11 cellular contexts compared by ENCODE assay signal in the genomic region with DNA sequence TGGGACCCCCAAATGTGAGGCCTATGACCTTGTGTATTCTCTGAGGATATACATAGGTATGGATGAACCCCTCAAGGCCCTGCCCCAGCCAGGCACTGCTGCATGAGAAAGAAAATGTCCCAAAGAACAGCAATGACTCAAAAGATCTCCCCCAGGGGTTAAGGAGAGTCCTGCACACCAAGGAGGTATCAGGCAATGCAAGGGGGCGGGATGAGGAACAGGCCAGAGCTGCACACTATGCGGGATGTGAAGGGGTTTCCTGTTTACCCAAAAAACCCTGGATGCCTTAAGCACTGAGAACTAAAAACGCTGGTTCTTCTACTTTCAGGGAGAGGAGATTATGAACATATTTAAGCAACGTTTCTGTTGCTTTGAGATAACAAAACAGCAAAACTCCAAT. TPM values are rescaled to one million over a fixed set of nuclear protein-coding genes. Genes with fewer than 3 reads are reported as not detected.
DNase-seq lines count a peak whose midpoint lies in the region; ATAC-seq and TF ChIP-seq lines count a peak whose summit lies in the region.
"Had no signal": no experiment of that assay in that cellular context is flagged by ENCODE, and none has a peak within 500 bp of the region (broad histone marks: within the 10 kb centered on the region; RNA-seq: fewer than 3 reads in every experiment).

No MANE protein-coding gene starts in this region.

- H3K79me1 ChIP-seq in IMR-90 (ENCODE audit: low read depth in 1 of 2, low read length in 2 of 2), result peaks cover 35 to 71% of the 10 kb centered on the region in 2 experiments

- H3K23ac ChIP-seq in IMR-90 (ENCODE audit: low read depth, low read length), result no peak overlapping the region

- no peak for DNase-seq in CD4-positive, alpha-beta T cell
- no peak for DNase-seq in IMR-90
- DNase-seq in ascending aorta (ENCODE audit: low spot score in 2 of 2), result no peak
- DNase-seq in naive B cell, result no peak
- DNase-seq in NK-92 (lab: John Stamatoyannopoulos, UW; ENCODE audit: unreplicated experiment), result no peak
- no peak for DNase-seq in cerebellar nuclear complex (lab: John Stamatoyannopoulos, UW)
- DNase-seq: NCI-H526 treated with DMSO at 0.1 percent for 48 hours; stimulated activated CD4-positive, alpha-beta T cell treated with anti-CD3 and anti-CD28 coated beads, Interleukin-2, amount 100 ng/mL, for 24 hours; T1000 had no signal

- peaks cover 35% of the 10 kb centered on the region for H3K4me1 ChIP-seq in IMR-90 (ENCODE audit: control insufficient read depth, insufficient read depth, low read length)
- peaks cover 6 to 52% of the 10 kb centered on the region in 2 donors for H3K4me1 ChIP-seq in ascending aorta

- peaks cover 13% of the 10 kb centered on the region for H3K36me3 Mint-ChIP-seq in CD4-positive, alpha-beta T cell (ENCODE audit: low read depth)
- peaks cover 7 to 9% of the 10 kb centered on the region in 2 donors for H3K36me3 Mint-ChIP-seq in naive B cell

- intact Hi-C loops in CD4-positive, alpha-beta T cell (cut with DNase I, micrococcal nuclease), result loop anchor here in 1 of 2 experiments (5.0 kb wide), 1 partner anchor 59 kb away; no protein-coding TSS in a partner anchor
- intact Hi-C loops in IMR-90 (cut with micrococcal nuclease), result no loop called here
- intact Hi-C loops in ascending aorta (cut with DNase I), result no loop called here

- no TSS peak for BruUV-seq in IMR-90 (replicated peaks; lab: Mats Ljungman, UMichigan)

- in situ Hi-C loops in IMR-90 (cut with MboI; ENCODE audit: low sequenced_read_pairs), result no loop called here

- H2AK9ac ChIP-seq in IMR-90 (replicated peaks; ENCODE audit: low read depth, low read length, poor library complexity), result peak overlapping the region; percentile 53

- H3K27ac ChIP-seq in CD4-positive, alpha-beta T cell (ENCODE audit: low read depth, low read length), result peak overlapping the region; percentile 72
- H3K27ac ChIP-seq in IMR-90 (ENCODE audit: insufficient read depth, low read length) (no peak overlapping the region), ascending aorta (peak overlapping the region; percentile 22 to 31)

- TF ChIP-seq POLR2A in IMR-90 (IDR thresholded peaks at IDR 0.05; ENCODE audit: low read depth, low read length), result no peak

- H3K27ac Mint-ChIP-seq in CD4-positive, alpha-beta T cell, result peak overlapping the region; percentile 86
- peak overlapping the region; percentile 89 to 100 (median 94) for H3K27ac Mint-ChIP-seq in naive B cell

- H3K9me1 ChIP-seq in IMR-90 (ENCODE audit: insufficient read depth, low read length), result peaks cover 37% of the 10 kb centered on the region

- H3K14ac ChIP-seq in IMR-90 (replicated peaks; ENCODE audit: low read depth, low read length), result no peak overlapping the region

- H3K4me3 Mint-ChIP-seq in CD4-positive, alpha-beta T cell, result peak overlapping the region; percentile 83
- peak overlapping the region; percentile 53 to 92 (median 76) for H3K4me3 Mint-ChIP-seq in naive B cell

- no peak overlapping the region for H3K56ac ChIP-seq in IMR-90 (ENCODE audit: extremely low read depth, insufficient read depth, low read length)

- dilution Hi-C loops in IMR-90 (cut with HindIII; ENCODE audit: low sequenced_read_pairs, unreplicated experiment), result no loop called here

- POLR2A ChIA-PET in CD4-positive, alpha-beta T cell (lab: Charles Lee), result interaction anchor here (1.0 to 1.2 kb wide), 3 partner anchors 43 to 101 kb away, joined by 3 to 5 read pairs (median 3); no protein-coding TSS in a partner anchor
- POLR2A ChIA-PET in IMR-90 (lab: Charles Lee; ENCODE audit: unreplicated experiment), result no interaction called here

- H4K5ac ChIP-seq in IMR-90 (ENCODE audit: low read depth, low read length), result no peak overlapping the region

- ATAC-seq in CD4-positive, alpha-beta T cell (ENCODE audit: poor library complexity), result no peak
- ATAC-seq in IMR-90 (ENCODE audit: low read depth) (no peak), naive B cell (ENCODE audit: low read depth in 2 of 2) (no peak), GM21619 (IDR thresholded peaks at IDR 0.05; ENCODE audit: unreplicated experiment) (no peak), HG03097 (IDR thresholded peaks at IDR 0.05; ENCODE audit: low FRiP score, unreplicated experiment) (no peak)

- H2BK5ac ChIP-seq in IMR-90 (ENCODE audit: low read depth, low read length, poor library complexity, severe bottlenecking), result no peak overlapping the region

- no peaks in the 10 kb centered on the region for H3K27me3 Mint-ChIP-seq in CD4-positive, alpha-beta T cell
- no peaks in the 10 kb centered on the region for H3K27me3 Mint-ChIP-seq in naive B cell

- no peak overlapping the region for H3K4me2 ChIP-seq in IMR-90 (ENCODE audit: low read depth, low read length)

- no peak for TF ChIP-seq RAD21 in IMR-90 (IDR thresholded peaks at IDR 0.05; ENCODE audit: low read length)

- TF ChIP-seq CTCF in CD4-positive, alpha-beta T cell (IDR thresholded peaks at IDR 0.05), result no peak
- no peak for TF ChIP-seq CTCF in IMR-90 (conservative IDR thresholded peaks at IDR 0.05; ENCODE audit: low read depth, low read length)
- TF ChIP-seq CTCF in ascending aorta (IDR thresholded peaks at IDR 0.05), result no peak

- no peak overlapping the region for H2BK120ac ChIP-seq in IMR-90 (ENCODE audit: low read depth, low read length)

- no peaks in the 10 kb centered on the region for H3K9me3 ChIP-seq in CD4-positive, alpha-beta T cell (ENCODE audit: control insufficient read depth, low read length)
- no peaks in the 10 kb centered on the region for H3K9me3 ChIP-seq in IMR-90 (ENCODE audit: control insufficient read depth, insufficient read depth, low read length)
- H3K9me3 ChIP-seq in ascending aorta, result no peaks in the 10 kb centered on the region

- H3K36me3 ChIP-seq in IMR-90 (ENCODE audit: control insufficient read depth, insufficient read depth, low read length) (no peaks in the 10 kb centered on the region), ascending aorta (no peaks in the 10 kb centered on the region)

- no peak overlapping the region for H4K91ac ChIP-seq in IMR-90 (ENCODE audit: insufficient read depth, low read depth, low read length)

- H3K9ac ChIP-seq in IMR-90 (ENCODE audit: low read depth, low read length), result no peak overlapping the region

- H3K4ac ChIP-seq in IMR-90 (ENCODE audit: low read depth, low read length), result no peak overlapping the region

- H4K20me1 ChIP-seq in IMR-90 (ENCODE audit: insufficient read depth, low read length), result peaks cover 70% of the 10 kb centered on the region

- peaks cover 69% of the 10 kb centered on the region for H3K4me1 Mint-ChIP-seq in CD4-positive, alpha-beta T cell (ENCODE audit: low read depth)
- H3K4me1 Mint-ChIP-seq in naive B cell, result peaks cover 67 to 77% (median 70%) of the 10 kb centered on the region in 3 donors

- no peak overlapping the region; the same call in 1 of the 2 replicates for H2AK5ac ChIP-seq in IMR-90 (ENCODE audit: low read depth, low read length)

- 83% methylated on average over 2 of the region's 4 CpGs; no CpG with 5 or more reads in 1 of the 2 experiments for WGBS in IMR-90 (ENCODE audit: extremely low coverage in 2 of 2, insufficient read length in 1 of 2), 2 experiments

- H3K9me3 Mint-ChIP-seq in CD4-positive, alpha-beta T cell, result no peaks in the 10 kb centered on the region
- no peaks in the 10 kb centered on the region for H3K9me3 Mint-ChIP-seq in naive B cell

- H2BK15ac ChIP-seq in IMR-90 (ENCODE audit: low read depth, low read length), result no peak overlapping the region

- no peak overlapping the region for H4K8ac ChIP-seq in IMR-90 (ENCODE audit: low read depth in 2 of 2, low read length in 2 of 2)

- no peak overlapping the region for H2AFZ ChIP-seq in IMR-90 (replicated peaks; ENCODE audit: low read length, poor library complexity)

- H2BK20ac ChIP-seq in IMR-90 (ENCODE audit: low read depth, low read length), result no peak overlapping the region

- H3K4me3 ChIP-seq in IMR-90 (ENCODE audit: insufficient read depth, low read depth, low read length) (no peak overlapping the region), ascending aorta (no peak overlapping the region)

- H3K18ac ChIP-seq in IMR-90 (ENCODE audit: low read depth, low read length), result no peak overlapping the region

- CTCF ChIA-PET in CD4-positive, alpha-beta T cell (lab: Charles Lee), result interaction anchor here (1.3 to 1.6 kb wide), 4 partner anchors 9 to 145 kb away, joined by 3 to 4 read pairs (median 3); no protein-coding TSS in a partner anchor
- CTCF ChIA-PET in IMR-90 (lab: Yijun Ruan, JAX), result interaction anchor here (0.5 kb wide), 1 partner anchor 45 kb away, joined by 3 read pairs; no protein-coding TSS in a partner anchor

- H3K27me3 ChIP-seq in CD4-positive, alpha-beta T cell (ENCODE audit: control insufficient read depth, insufficient read depth, low read length), result no peaks in the 10 kb centered on the region
- H3K27me3 ChIP-seq in IMR-90 (ENCODE audit: control insufficient read depth, insufficient read depth, low read length), result no peaks in the 10 kb centered on the region
- H3K27me3 ChIP-seq in ascending aorta, result no peaks in the 10 kb centered on the region

TF ChIP-seq in IMR-90, 13 proteins besides CTCF, POLR2A, EP300 and RAD21 (continues in another document):
- TF ChIP-seq CEBPB (IDR thresholded peaks at IDR 0.05; ENCODE audit: low read depth, low read length) (no peak), MXI1 (IDR thresholded peaks at IDR 0.05; ENCODE audit: borderline replicate concordance, low read depth, low read length) (no peak), MAFK (IDR thresholded peaks at IDR 0.05; ENCODE audit: low read depth, low read length) (no peak), FOS (IDR thresholded peaks at IDR 0.05; ENCODE audit: low read depth, low read length) (no peak), RFX5 (IDR thresholded peaks at IDR 0.05; ENCODE audit: low read depth, low read length) (no peak), MAZ (IDR thresholded peaks at IDR 0.05; ENCODE audit: borderline replicate concordance, low read depth, low read length) (no peak), CHD1 (IDR thresholded peaks at IDR 0.05; ENCODE audit: low read depth, low read length) (no peak), NFE2L2 (IDR thresholded peaks at IDR 0.05; ENCODE audit: low read depth, low read length) (no peak), SMC3 (IDR thresholded peaks at IDR 0.05; ENCODE audit: low read depth, low read length) (no peak)
- TF ChIP-seq, protein P1, sequence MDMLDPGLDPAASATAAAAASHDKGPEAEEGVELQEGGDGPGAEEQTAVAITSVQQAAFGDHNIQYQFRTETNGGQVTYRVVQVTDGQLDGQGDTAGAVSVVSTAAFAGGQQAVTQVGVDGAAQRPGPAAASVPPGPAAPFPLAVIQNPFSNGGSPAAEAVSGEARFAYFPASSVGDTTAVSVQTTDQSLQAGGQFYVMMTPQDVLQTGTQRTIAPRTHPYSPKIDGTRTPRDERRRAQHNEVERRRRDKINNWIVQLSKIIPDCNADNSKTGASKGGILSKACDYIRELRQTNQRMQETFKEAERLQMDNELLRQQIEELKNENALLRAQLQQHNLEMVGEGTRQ (IDR thresholded peaks at IDR 0.05; ENCODE audit: low read depth, low read length), result no peak

RNA-seq across cellular contexts. Expression of a gene that starts 3.4 kb away (rescaled TPM):
- total RNA-seq in CD4-positive, alpha-beta T cell, result 100 to 1,000 TPM; 130 to 134 TPM
- total RNA-seq in IMR-90 (2012; rRNA removed) (13.1 and 13.3 TPM in 2 replicates), ascending aorta (95.5 TPM)
- polyA plus RNA-seq in IMR-90 (2012; rRNA removed) (22.3 and 23.0 TPM in 2 replicates), naive B cell (ENCODE audit: low read depth in 6 of 6) (10 to 100 TPM in 2 of 6 donors, 1 to 10 TPM in 4; 3.4 to 21.1 (median 7.9) TPM)
- 14.6 and 21.5 TPM in 2 replicates for polyA plus RNA-seq in IMR-90 (2012; cell fraction: cytosol; rRNA removed)
- polyA plus RNA-seq in IMR-90 (2012; cell fraction: nucleus; rRNA removed; ENCODE audit: low replicate concordance), result 30.5 and 31.7 TPM in 2 replicates
